ENCODE assay signal across 15 cellular contexts in the genomic region with DNA sequence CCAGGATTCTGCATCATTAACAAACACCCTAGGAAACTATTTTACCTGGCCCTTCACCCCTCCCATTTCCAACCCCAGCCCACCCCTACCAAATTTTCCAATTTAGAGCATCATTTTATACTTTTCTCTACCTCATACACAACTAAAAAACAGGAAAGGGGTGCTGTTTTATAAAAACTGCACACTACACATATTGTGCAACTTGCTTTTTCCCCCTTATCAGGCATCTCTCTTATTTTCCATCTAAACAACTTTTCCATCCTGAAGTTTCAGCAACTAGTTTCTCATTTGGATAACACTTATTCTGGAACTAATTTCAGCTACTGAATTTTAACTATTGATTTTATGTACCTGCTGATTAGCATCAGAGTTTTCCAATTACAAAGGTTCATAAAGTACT. TPM values are rescaled to one million over a fixed set of nuclear protein-coding genes. Genes with fewer than 3 reads are reported as not detected.
A peak's percentile ranks its signal among the peaks of the same experiment; 100 is the strongest.
DNase-seq lines count a peak whose midpoint lies in the region; ATAC-seq lines count a peak whose summit lies in the region.
"Had no signal": no experiment of that assay in that cellular context is flagged by ENCODE, and none has a peak within 500 bp of the region (broad histone marks: within the 10 kb centered on the region; RNA-seq: fewer than 3 reads in every experiment).

No MANE protein-coding gene starts in this region.

- peaks cover 0 to 1% of the 10 kb centered on the region in 2 donors for H3K27me3 Mint-ChIP-seq in CD8-positive, alpha-beta memory T cell
- H3K27me3 Mint-ChIP-seq in IgD-negative memory B cell: no peaks in the 10 kb centered on the region
- no peaks in the 10 kb centered on the region for H3K27me3 Mint-ChIP-seq in activated T-helper 2 cell treated with anti-CD3 and anti-CD28 coated beads, Interferon-gamma antibody, Interleukin-2, Interleukin-4, amounts not matched to agents 10 μg/mL and 5 μg/mL and 100 μg/mL, durations not matched to agents 14 hours and 24 hours and 36 hours (ENCODE audit: low read depth)
- H3K27me3 Mint-ChIP-seq in naive thymus-derived CD4-positive, alpha-beta T cell: no peaks in the 10 kb centered on the region

- H3K4me3 ChIP-seq in CD8-positive, alpha-beta memory T cell (ENCODE audit: low read length): peak overlapping the region; percentile 0
- H3K4me3 ChIP-seq in naive thymus-derived CD4-positive, alpha-beta T cell (ENCODE audit: low read length): no peak overlapping the region
- H3K4me3 ChIP-seq: spleen, transverse colon had no signal

- H3K4me1 ChIP-seq in CD8-positive, alpha-beta memory T cell (ENCODE audit: insufficient read depth, low read length): peaks cover 70% of the 10 kb centered on the region
- H3K4me1 ChIP-seq in naive thymus-derived CD4-positive, alpha-beta T cell (ENCODE audit: control insufficient read depth in 2 of 2, insufficient read depth in 2 of 2, low read length in 2 of 2): peaks cover 45 to 55% of the 10 kb centered on the region in 2 donors

- no peaks in the 10 kb centered on the region for H3K9me3 Mint-ChIP-seq in CD8-positive, alpha-beta memory T cell
- H3K9me3 Mint-ChIP-seq in IgD-negative memory B cell: no peaks in the 10 kb centered on the region
- no peaks in the 10 kb centered on the region for H3K9me3 Mint-ChIP-seq in activated T-helper 2 cell treated with anti-CD3 and anti-CD28 coated beads, Interferon-gamma antibody, Interleukin-2, Interleukin-4, amounts not matched to agents 10 μg/mL and 5 μg/mL and 100 μg/mL, durations not matched to agents 14 hours and 24 hours and 36 hours
- H3K9me3 Mint-ChIP-seq in naive thymus-derived CD4-positive, alpha-beta T cell: no peaks in the 10 kb centered on the region

- peaks cover 74 to 91% (median 82%) of the 10 kb centered on the region in 3 donors for H3K4me1 Mint-ChIP-seq in CD8-positive, alpha-beta memory T cell
- peaks cover 44 to 55% (median 48%) of the 10 kb centered on the region in 3 donors for H3K4me1 Mint-ChIP-seq in IgD-negative memory B cell
- peaks cover 51% of the 10 kb centered on the region for H3K4me1 Mint-ChIP-seq in activated T-helper 2 cell treated with anti-CD3 and anti-CD28 coated beads, Interferon-gamma antibody, Interleukin-2, Interleukin-4, amounts not matched to agents 10 μg/mL and 5 μg/mL and 100 μg/mL, durations not matched to agents 14 hours and 24 hours and 36 hours (ENCODE audit: low read depth)
- peaks cover 62 to 88% (median 77%) of the 10 kb centered on the region in 7 donors for H3K4me1 Mint-ChIP-seq in naive thymus-derived CD4-positive, alpha-beta T cell

- intact Hi-C loops in activated T-helper 2 cell treated with anti-CD3 and anti-CD28 coated beads, Interferon-gamma antibody, Interleukin-2, Interleukin-4, amounts not matched to agents 10 μg/mL and 5 μg/mL and 100 μg/mL, durations not matched to agents 14 hours and 24 hours and 36 hours (cut with micrococcal nuclease): no loop called here
- intact Hi-C loops in naive thymus-derived CD4-positive, alpha-beta T cell (cut with micrococcal nuclease): loop anchor here in 1 of 2 donors (5.0 kb wide), 1 partner anchor 36 kb away; no protein-coding TSS in a partner anchor

- peaks cover 0 to 55% (median 3%) of the 10 kb centered on the region in 3 donors for H3K36me3 Mint-ChIP-seq in CD8-positive, alpha-beta memory T cell
- H3K36me3 Mint-ChIP-seq in IgD-negative memory B cell: peaks cover 3% of the 10 kb centered on the region
- H3K36me3 Mint-ChIP-seq in activated T-helper 2 cell treated with anti-CD3 and anti-CD28 coated beads, Interferon-gamma antibody, Interleukin-2, Interleukin-4, amounts not matched to agents 10 μg/mL and 5 μg/mL and 100 μg/mL, durations not matched to agents 14 hours and 24 hours and 36 hours (ENCODE audit: low read depth): peaks cover 44% of the 10 kb centered on the region
- H3K36me3 Mint-ChIP-seq in naive thymus-derived CD4-positive, alpha-beta T cell: peaks cover 0 to 22% (median 13%) of the 10 kb centered on the region in 5 donors

- DNase-seq in CD8-positive, alpha-beta memory T cell: no peak
- DNase-seq in activated T-helper 2 cell treated with anti-CD3 and anti-CD28 coated beads, Interferon-gamma antibody, Interleukin-2, Interleukin-4, amounts not matched to agents 10 μg/mL and 5 μg/mL and 100 μg/mL, durations not matched to agents 14 hours and 24 hours and 36 hours (ENCODE audit: low spot score): no peak
- DNase-seq in naive thymus-derived CD4-positive, alpha-beta T cell: no peak
- no peak for DNase-seq in DMS 273 treated with DMSO at 0.1 percent for 48 hours (lab: John Stamatoyannopoulos, UW)
- DNase-seq: amniotic stem cell; central memory CD4-positive, alpha-beta T cell; NCI-H2029 treated with DMSO at 0.1 percent for 48 hours; NCI-H524 treated with DMSO at 0.1 percent for 48 hours; posterior cingulate gyrus; SK-N-SH; spleen; transverse colon had no signal

- H3K9me3 ChIP-seq in CD8-positive, alpha-beta memory T cell (ENCODE audit: low read length): no peaks in the 10 kb centered on the region
- H3K9me3 ChIP-seq in naive thymus-derived CD4-positive, alpha-beta T cell (ENCODE audit: control insufficient read depth in 2 of 3, low read length in 3 of 3): no peaks in the 10 kb centered on the region
- H3K9me3 ChIP-seq: SK-N-SH, spleen, transverse colon had no signal

- no peak overlapping the region for H3K27ac ChIP-seq in CD8-positive, alpha-beta memory T cell (ENCODE audit: low read depth, low read length)
- H3K27ac ChIP-seq in naive thymus-derived CD4-positive, alpha-beta T cell (ENCODE audit: low read depth, low read length): peak overlapping the region; percentile 44
- H3K27ac ChIP-seq: spleen, transverse colon had no signal

- H3K4me3 Mint-ChIP-seq in CD8-positive, alpha-beta memory T cell: peak overlapping the region in 6 of 7 donors; percentile 5 to 47 (median 29)
- H3K4me3 Mint-ChIP-seq in IgD-negative memory B cell: peak overlapping the region in 3 of 4 donors; percentile 1 to 56 (median 27)
- H3K4me3 Mint-ChIP-seq in activated T-helper 2 cell treated with anti-CD3 and anti-CD28 coated beads, Interferon-gamma antibody, Interleukin-2, Interleukin-4, amounts not matched to agents 10 μg/mL and 5 μg/mL and 100 μg/mL, durations not matched to agents 14 hours and 24 hours and 36 hours (ENCODE audit: low read depth): no peak overlapping the region
- peak overlapping the region in 9 of 10 donors; percentile 18 to 99 (median 71) for H3K4me3 Mint-ChIP-seq in naive thymus-derived CD4-positive, alpha-beta T cell

- H3K36me3 ChIP-seq in CD8-positive, alpha-beta memory T cell (ENCODE audit: insufficient read depth, low read length): peaks cover 9% of the 10 kb centered on the region
- peaks cover under 1 to 23% (median 10%) of the 10 kb centered on the region in 3 experiments for H3K36me3 ChIP-seq in naive thymus-derived CD4-positive, alpha-beta T cell (ENCODE audit: control insufficient read depth in 2 of 3, insufficient read depth in 3 of 3, low read length in 3 of 3)

- ATAC-seq in naive thymus-derived CD4-positive, alpha-beta T cell: no peak
- ATAC-seq in HG03571 (IDR thresholded peaks at IDR 0.05; ENCODE audit: unreplicated experiment): no peak
- ATAC-seq in activated CD4-positive, CD25-positive, alpha-beta regulatory T cell treated with anti-CD3 and anti-CD28 coated beads, Interleukin-2, amount 50 U/mL, for 24 hours: no peak

- CTCF ChIA-PET in CD8-positive, alpha-beta memory T cell (lab: Charles Lee): no interaction called here
- CTCF ChIA-PET in naive thymus-derived CD4-positive, alpha-beta T cell (lab: Charles Lee): no interaction called here

- POLR2A ChIA-PET in CD8-positive, alpha-beta memory T cell (lab: Charles Lee): no interaction called here
- POLR2A ChIA-PET in naive thymus-derived CD4-positive, alpha-beta T cell (lab: Charles Lee): no interaction called here

- no peaks in the 10 kb centered on the region for H3K27me3 ChIP-seq in CD8-positive, alpha-beta memory T cell (ENCODE audit: insufficient read depth, low read length, poor library complexity, severe bottlenecking)
- H3K27me3 ChIP-seq in naive thymus-derived CD4-positive, alpha-beta T cell (ENCODE audit: control insufficient read depth in 2 of 2, insufficient read depth in 2 of 2, low read length in 2 of 2): no peaks in the 10 kb centered on the region
- H3K27me3 ChIP-seq: spleen, transverse colon had no signal

- peak overlapping the region in 6 of 8 donors; percentile 12 to 73 (median 66) for H3K27ac Mint-ChIP-seq in CD8-positive, alpha-beta memory T cell
- H3K27ac Mint-ChIP-seq in IgD-negative memory B cell: peak overlapping the region in 1 of 3 donors; percentile 27
- peak overlapping the region; percentile 28 for H3K27ac Mint-ChIP-seq in activated T-helper 2 cell treated with anti-CD3 and anti-CD28 coated beads, Interferon-gamma antibody, Interleukin-2, Interleukin-4, amounts not matched to agents 10 μg/mL and 5 μg/mL and 100 μg/mL, durations not matched to agents 14 hours and 24 hours and 36 hours
- peak overlapping the region in 6 of 9 donors; percentile 1 to 88 (median 68) for H3K27ac Mint-ChIP-seq in naive thymus-derived CD4-positive, alpha-beta T cell

RNA-seq across cellular contexts. Expression of a gene that starts 8.1 kb away (rescaled TPM):
- 100 to 1,000 TPM; 281 to 287 TPM for total RNA-seq in CD8-positive, alpha-beta memory T cell
- polyA plus RNA-seq in CD8-positive, alpha-beta memory T cell: 153 TPM
- 124 TPM for polyA plus RNA-seq in IgD-negative memory B cell
- 284 and 289 TPM in 2 replicates for total RNA-seq in activated T-helper 2 cell treated with anti-CD3 and anti-CD28 coated beads, Interferon-gamma antibody, Interleukin-2, Interleukin-4, amounts not matched to agents 10 μg/mL and 5 μg/mL and 100 μg/mL, durations not matched to agents 14 hours and 24 hours and 36 hours
- 100 to 1,000 TPM; 330 to 737 (median 528) TPM for total RNA-seq in naive thymus-derived CD4-positive, alpha-beta T cell
- 100 to 1,000 TPM; 130 to 145 TPM for polyA plus RNA-seq in naive thymus-derived CD4-positive, alpha-beta T cell

RNA-seq across cellular contexts. Expression of a gene that starts 26.6 kb away (rescaled TPM):
- 10 to 100 TPM; 23.4 to 23.7 TPM for total RNA-seq in CD8-positive, alpha-beta memory T cell
- polyA plus RNA-seq in CD8-positive, alpha-beta memory T cell: 42.6 TPM
- 29.9 TPM for polyA plus RNA-seq in IgD-negative memory B cell
- total RNA-seq in activated T-helper 2 cell treated with anti-CD3 and anti-CD28 coated beads, Interferon-gamma antibody, Interleukin-2, Interleukin-4, amounts not matched to agents 10 μg/mL and 5 μg/mL and 100 μg/mL, durations not matched to agents 14 hours and 24 hours and 36 hours: 19.9 and 20.8 TPM in 2 replicates
- total RNA-seq in naive thymus-derived CD4-positive, alpha-beta T cell: 10 to 100 TPM; 22.9 to 57.2 (median 30.5) TPM
- polyA plus RNA-seq in naive thymus-derived CD4-positive, alpha-beta T cell: 10 to 100 TPM; 31.9 to 54.9 TPM
